Comparison of ENCODE assay signal across 13 cellular contexts in genomic region chr10:110725809-110726641, GRCh38.
DNase-seq lines count a peak whose midpoint lies in the region; ATAC-seq and TF ChIP-seq lines count a peak whose summit lies in the region.
"Had no signal": no experiment of that assay in that cellular context is flagged by ENCODE, and none has a peak within 500 bp of the region (broad histone marks: within the 10 kb centered on the region; RNA-seq: fewer than 3 reads in every experiment).

No MANE protein-coding gene starts in this region.

- peak overlapping the region; percentile 20 for H3K27ac Mint-ChIP-seq in activated T-cell treated with anti-CD3 and anti-CD28 coated beads, Interleukin-2, amount 50 U/mL, for 24 hours
- H3K27ac Mint-ChIP-seq in T-cell, result peak overlapping the region; percentile 19 to 98
- H3K27ac Mint-ChIP-seq: natural killer cell had no signal

- no peaks in the 10 kb centered on the region for H3K36me3 Mint-ChIP-seq in activated T-cell treated with anti-CD3 and anti-CD28 coated beads, Interleukin-2, amount 50 U/mL, for 24 hours (ENCODE audit: low read depth)
- no peaks in the 10 kb centered on the region for H3K36me3 Mint-ChIP-seq in T-cell
- H3K36me3 Mint-ChIP-seq: natural killer cell had no signal

- CTCF ChIA-PET in T-cell (lab: Charles Lee), result no interaction called here

- H3K9me3 Mint-ChIP-seq in activated T-cell treated with anti-CD3 and anti-CD28 coated beads, Interleukin-2, amount 50 U/mL, for 24 hours, result no peaks in the 10 kb centered on the region
- no peaks in the 10 kb centered on the region for H3K9me3 Mint-ChIP-seq in T-cell
- H3K9me3 Mint-ChIP-seq: natural killer cell had no signal

- H3K36me3 ChIP-seq in upper lobe of right lung (no peaks in the 10 kb centered on the region), thyroid gland (no peaks in the 10 kb centered on the region)
- H3K36me3 ChIP-seq: tibial artery had no signal

- WGBS in right cardiac atrium, result 39% methylated on average over 10 of the region's 10 CpGs
- WGBS in thyroid gland, 2 donors, result 50 to 58% methylated on average over 9 to 10 of the region's 10 CpGs

- peak in 1 of 4 experiments; percentile 23 for ATAC-seq in T-cell (replicated peaks in 1 of 4)
- ATAC-seq in right cardiac atrium, result peak; percentile 65 to 80
- peak; percentile 37 for ATAC-seq in upper lobe of right lung

- H3K9me3 ChIP-seq in right cardiac atrium (ENCODE audit: control insufficient read depth, low read length) (no peaks in the 10 kb centered on the region), upper lobe of right lung (no peaks in the 10 kb centered on the region), thyroid gland (no peaks in the 10 kb centered on the region)
- H3K9me3 ChIP-seq: tibial artery had no signal

- H3K4me1 ChIP-seq in right cardiac atrium (ENCODE audit: control insufficient read depth, insufficient read depth, low read length) (peaks cover 17% of the 10 kb centered on the region), upper lobe of right lung (no peaks in the 10 kb centered on the region), thyroid gland (no peaks in the 10 kb centered on the region)

- H3K27me3 ChIP-seq in right cardiac atrium (ENCODE audit: control insufficient read depth, insufficient read depth) (no peaks in the 10 kb centered on the region), upper lobe of right lung (no peaks in the 10 kb centered on the region), thyroid gland (no peaks in the 10 kb centered on the region)
- H3K27me3 ChIP-seq: tibial artery had no signal

- H3K27ac ChIP-seq in right cardiac atrium (ENCODE audit: low read length) (peak overlapping the region; percentile 93), upper lobe of right lung (no peak overlapping the region), thyroid gland (no peak overlapping the region)
- H3K27ac ChIP-seq: tibial artery had no signal

- peaks cover under 1% of the 10 kb centered on the region for H3K27me3 Mint-ChIP-seq in activated T-cell treated with anti-CD3 and anti-CD28 coated beads, Interleukin-2, amount 50 U/mL, for 24 hours
- H3K27me3 Mint-ChIP-seq in T-cell, result peaks cover 0 to under 1% of the 10 kb centered on the region in 2 donors

- TF ChIP-seq POLR2A in thyroid gland (IDR thresholded peaks at IDR 0.05), result no peak

- peaks cover 42% of the 10 kb centered on the region for H3K4me1 Mint-ChIP-seq in activated T-cell treated with anti-CD3 and anti-CD28 coated beads, Interleukin-2, amount 50 U/mL, for 24 hours (ENCODE audit: low read depth)
- H3K4me1 Mint-ChIP-seq in T-cell, result peaks cover 39 to 44% (median 39%) of the 10 kb centered on the region in 3 donors
- H3K4me1 Mint-ChIP-seq: natural killer cell had no signal

- POLR2A ChIA-PET in T-cell (lab: Charles Lee), result no interaction called here

- intact Hi-C loops in right cardiac atrium (cut with DNase I) (no loop called here), upper lobe of right lung (cut with DNase I) (no loop called here), thyroid gland (cut with DNase I) (no loop called here)

- no peak for DNase-seq in activated T-cell treated with anti-CD3 and anti-CD28 coated beads, Interleukin-2, amount 50 U/mL, for 24 hours
- DNase-seq in activated T-cell treated with anti-CD3 and anti-CD28 coated beads for 4 hours (no peak), T-cell (no peak), right cardiac atrium (no peak), upper lobe of right lung (no peak), thyroid gland (no peak), COLO668 (lab: John Stamatoyannopoulos, UW; ENCODE audit: unreplicated experiment) (no peak)
- DNase-seq in effector CD4-positive, alpha-beta T cell, result no peak
- DNase-seq: activated gamma-delta T cell; KBM-7; natural killer cell; NK-92 treated with Interleukin-12 subunit alpha and Interleukin-12 subunit beta, amount 100 ng/mL, for 24 hours; tibial artery had no signal

- H3K4me3 ChIP-seq in right cardiac atrium (ENCODE audit: low read length), result no peak overlapping the region
- no peak overlapping the region for H3K4me3 ChIP-seq in upper lobe of right lung
- no peak overlapping the region for H3K4me3 ChIP-seq in thyroid gland (replicated peaks in 1 of 3)
- H3K4me3 ChIP-seq: tibial artery had no signal

- TF ChIP-seq CTCF in upper lobe of right lung (IDR thresholded peaks at IDR 0.05) (no peak), thyroid gland (IDR thresholded peaks at IDR 0.05) (no peak)

- no peak overlapping the region for H3K4me3 Mint-ChIP-seq in activated T-cell treated with anti-CD3 and anti-CD28 coated beads, Interleukin-2, amount 50 U/mL, for 24 hours
- peak overlapping the region in 1 of 3 donors; percentile 64 for H3K4me3 Mint-ChIP-seq in T-cell
- H3K4me3 Mint-ChIP-seq: natural killer cell had no signal
